In the genomic region with DNA sequence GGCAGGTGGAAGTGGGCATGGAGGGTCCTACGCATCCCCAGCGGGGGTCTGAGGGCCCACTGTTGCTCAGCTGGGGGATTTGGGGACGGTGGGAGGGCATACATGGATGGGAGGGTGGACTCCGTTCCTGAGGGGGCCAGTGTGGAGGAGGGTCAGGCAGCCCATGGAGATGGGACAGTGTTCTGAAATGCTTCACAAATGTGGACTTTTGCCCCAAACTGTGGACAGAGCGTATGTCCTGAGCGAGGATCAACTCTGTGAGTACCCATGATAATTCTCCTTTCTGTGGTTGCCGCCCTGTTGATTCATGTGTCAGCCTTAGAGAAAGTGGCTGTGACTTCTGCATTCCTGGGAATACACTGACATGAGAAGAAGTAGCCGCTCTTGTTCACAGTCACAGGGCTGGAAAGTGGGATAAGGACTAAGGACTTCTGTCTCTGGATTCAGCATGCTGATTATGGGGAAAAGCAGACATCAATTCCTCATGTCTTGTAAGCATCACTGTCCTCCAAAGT, we compare ENCODE assay signal across 9 cellular contexts. TPM values are rescaled to one million over a fixed set of nuclear protein-coding genes. Genes with fewer than 3 reads are reported as not detected.
DNase-seq lines count a peak whose midpoint lies in the region; ATAC-seq and TF ChIP-seq lines count a peak whose summit lies in the region.
"Had no signal": no experiment of that assay in that cellular context is flagged by ENCODE, and none has a peak within 500 bp of the region (broad histone marks: within the 10 kb centered on the region; RNA-seq: fewer than 3 reads in every experiment).

No MANE protein-coding gene starts in this region.

- peaks cover 8% of the 10 kb centered on the region for H3K36me3 ChIP-seq in DOHH2 (ENCODE audit: control insufficient read depth, low read length)

- H3K9me2 ChIP-seq in DOHH2 (replicated peaks; ENCODE audit: control insufficient read depth, low read length): no peaks in the 10 kb centered on the region

- DNase-seq in SW480 (ENCODE audit: low spot score) (peak; percentile 41), fibroblast of pulmonary artery (ENCODE audit: low read depth) (no peak), sciatic nerve (ENCODE audit: low spot score) (no peak), NK-92 (lab: John Stamatoyannopoulos, UW; ENCODE audit: unreplicated experiment) (no peak), omental fat pad (ENCODE audit: low spot score) (no peak), NCI-H2107 treated with DMSO at 0.1 percent for 48 hours (lab: John Stamatoyannopoulos, UW; ENCODE audit: unreplicated experiment) (no peak), D341Med (ENCODE audit: low spot score) (no peak)
- DNase-seq: NCI-H524 had no signal

- ATAC-seq in sciatic nerve (peak; percentile 28), omental fat pad (ENCODE audit: low FRiP score) (no peak)

- no peaks in the 10 kb centered on the region; the same call in 1 of the 2 replicates for H4K20me1 ChIP-seq in DOHH2 (ENCODE audit: control insufficient read depth, insufficient read depth, low read depth, low read length)

- peaks cover 63% of the 10 kb centered on the region for H3K79me2 ChIP-seq in DOHH2 (ENCODE audit: control insufficient read depth, low read length)

- H3K4me3 ChIP-seq in DOHH2 (ENCODE audit: low read length): no peak overlapping the region
- peak overlapping the region; percentile 11 for H3K4me3 ChIP-seq in fibroblast of pulmonary artery (replicated peaks; ENCODE audit: low read depth, low read length)

- H3K4me2 ChIP-seq in DOHH2 (ENCODE audit: low read length): peak overlapping the region; percentile 12; the same call in 1 of the 2 replicates

- intact Hi-C loops in sciatic nerve (cut with DNase I): no loop called here

- no peaks in the 10 kb centered on the region for H3K27me3 ChIP-seq in DOHH2 (ENCODE audit: control insufficient read depth, low read length)

- H3K9me3 ChIP-seq in DOHH2 (ENCODE audit: control insufficient read depth, insufficient read depth, low read length): no peaks in the 10 kb centered on the region

- TF ChIP-seq CTCF in DOHH2 (IDR thresholded peaks at IDR 0.05; ENCODE audit: low read depth, low read length, poor library complexity, severe bottlenecking): no peak
- no peak for TF ChIP-seq CTCF in fibroblast of pulmonary artery (IDR thresholded peaks at IDR 0.05; ENCODE audit: low read length, missing control alignments)
- TF ChIP-seq CTCF in omental fat pad (IDR thresholded peaks at IDR 0.05): no peak

- H3K27ac ChIP-seq in DOHH2 (ENCODE audit: low read depth, low read length): no peak overlapping the region

- H3F3A ChIP-seq in DOHH2 (ENCODE audit: control insufficient read depth, insufficient read depth): 0 out of 2 replicates have a peak, but pooled peaks cover 2% of the 10 kb centered on the region

- H3K4me1 ChIP-seq in DOHH2 (ENCODE audit: control insufficient read depth, low read length): peaks cover 89% of the 10 kb centered on the region

RNA-seq across cellular contexts. Expression of gene SMAD3, which starts 33.4 kb away (rescaled TPM):
- total RNA-seq in sciatic nerve (58.8 TPM), omental fat pad (10 to 100 TPM; 30.9 to 58.1 (median 49.9) TPM)
